ENCODE assay signal across 10 cellular contexts in genomic region chr14:77372304-77372841, GRCh38. TPM values are rescaled to one million over a fixed set of nuclear protein-coding genes. Genes with fewer than 3 reads are reported as not detected.
DNase-seq lines count a peak whose midpoint lies in the region; ATAC-seq, FAIRE-seq and TF ChIP-seq lines count a peak whose summit lies in the region.
"Had no signal": no experiment of that assay in that cellular context is flagged by ENCODE, and none has a peak within 500 bp of the region (broad histone marks: within the 10 kb centered on the region; RNA-seq: fewer than 3 reads in every experiment).

No MANE protein-coding gene starts in this region.

- H3K9ac ChIP-seq in OCI-LY3 (ENCODE audit: low read length): peak overlapping the region; percentile 52

- WGBS in mesodermal cell (ENCODE audit: insufficient coverage in 2 of 2), 2 experiments: 73 to 85% methylated on average over 2 to 4 of the region's 4 CpGs
- WGBS in esophagus squamous epithelium, 2 donors: 46 to 62% methylated on average over 4 of the region's 4 CpGs

- H3K79me2 ChIP-seq in OCI-LY3 (ENCODE audit: low read length): peaks cover 71% of the 10 kb centered on the region

- intact Hi-C loops in activated naive CD4-positive, alpha-beta T cell treated with anti-CD3 and anti-CD28 coated beads for 36 hours (cut with micrococcal nuclease): loop anchor here (1.0 kb wide), 1 partner anchor 51 kb away; the partner anchor contains the start of gene GSTZ1
- intact Hi-C loops in esophagus squamous epithelium (cut with DNase I): no loop called here

- no peaks in the 10 kb centered on the region for H4K20me1 ChIP-seq in OCI-LY3 (ENCODE audit: insufficient read depth, low read length)

- CTCF ChIA-PET in activated naive CD4-positive, alpha-beta T cell treated with anti-CD3 and anti-CD28 coated beads for 36 hours (lab: Charles Lee): no interaction called here

- peaks cover 48% of the 10 kb centered on the region for H3K4me1 Mint-ChIP-seq in activated naive CD4-positive, alpha-beta T cell treated with anti-CD3 and anti-CD28 coated beads for 36 hours (ENCODE audit: low read depth)

- H3K4me3 ChIP-seq in OCI-LY3 (ENCODE audit: low read length) (peak overlapping the region; percentile 73), mesodermal cell (ENCODE audit: extremely low read depth, insufficient read depth, low read length, poor library complexity, severe bottlenecking) (no peak overlapping the region), esophagus squamous epithelium (no peak overlapping the region)

- peaks cover 2% of the 10 kb centered on the region for H3K9me3 Mint-ChIP-seq in activated naive CD4-positive, alpha-beta T cell treated with anti-CD3 and anti-CD28 coated beads for 36 hours
- H3K9me3 Mint-ChIP-seq: central memory CD8-positive, alpha-beta T cell had no signal

- H3K4me1 ChIP-seq in OCI-LY3 (ENCODE audit: low read length): peaks cover 43% of the 10 kb centered on the region
- H3K4me1 ChIP-seq in mesodermal cell (ENCODE audit: control insufficient read depth, insufficient read depth, low read length, poor library complexity, severe bottlenecking): peaks cover 1% of the 10 kb centered on the region
- peaks cover 7 to 19% (median 8%) of the 10 kb centered on the region in 3 donors for H3K4me1 ChIP-seq in esophagus squamous epithelium

- H3K27me3 Mint-ChIP-seq in activated naive CD4-positive, alpha-beta T cell treated with anti-CD3 and anti-CD28 coated beads for 36 hours (ENCODE audit: low read depth): no peaks in the 10 kb centered on the region
- H3K27me3 Mint-ChIP-seq: central memory CD8-positive, alpha-beta T cell had no signal

- no peak for TF ChIP-seq CTCF in OCI-LY3 (IDR thresholded peaks at IDR 0.05; ENCODE audit: low read depth, low read length)
- no peak for TF ChIP-seq CTCF in esophagus squamous epithelium (IDR thresholded peaks at IDR 0.05)

- H3K4me2 ChIP-seq in OCI-LY3 (ENCODE audit: low read length): peak overlapping the region; percentile 100

- DNase-seq in GM12891 (ENCODE audit: insufficient read length, low spot score): no peak
- DNase-seq in AG20443 (ENCODE audit: low spot score): no peak
- DNase-seq in activated naive CD4-positive, alpha-beta T cell treated with anti-CD3 and anti-CD28 coated beads for 36 hours: no peak
- DNase-seq in esophagus squamous epithelium (lab: John Stamatoyannopoulos, UW): no peak
- DNase-seq in NCI-H1048 (lab: John Stamatoyannopoulos, UW): no peak
- DNase-seq: stimulated activated CD4-positive, alpha-beta T cell treated with anti-CD3 and anti-CD28 coated beads, Interleukin-2, amount 100 ng/mL, for 48 hours had no signal

- H3K36me3 ChIP-seq in OCI-LY3 (replicated peaks; ENCODE audit: low read depth, low read length) (peaks cover 11% of the 10 kb centered on the region), mesodermal cell (ENCODE audit: control insufficient read depth, insufficient read depth, low read length) (no peaks in the 10 kb centered on the region), esophagus squamous epithelium (no peaks in the 10 kb centered on the region)

- no peak overlapping the region for H2AFZ ChIP-seq in OCI-LY3 (ENCODE audit: low read depth, low read length)

- H3K4me3 Mint-ChIP-seq in activated naive CD4-positive, alpha-beta T cell treated with anti-CD3 and anti-CD28 coated beads for 36 hours: no peak overlapping the region
- H3K4me3 Mint-ChIP-seq: central memory CD8-positive, alpha-beta T cell had no signal

- TF ChIP-seq POLR2A in GM12891 (IDR thresholded peaks at IDR 0.05; ENCODE audit: low read depth, low read length) (0 out of 2 replicates have a peak, but pooled peaks have one; percentile 33), esophagus squamous epithelium (IDR thresholded peaks at IDR 0.05) (no peak)

- no peak overlapping the region for H3K27ac Mint-ChIP-seq in activated naive CD4-positive, alpha-beta T cell treated with anti-CD3 and anti-CD28 coated beads for 36 hours

- peak; percentile 39 for ATAC-seq in GM21723 (IDR thresholded peaks at IDR 0.05; ENCODE audit: unreplicated experiment)

- H3K9me3 ChIP-seq in OCI-LY3 (ENCODE audit: insufficient read depth, low read length): no peaks in the 10 kb centered on the region
- no peaks in the 10 kb centered on the region for H3K9me3 ChIP-seq in mesodermal cell (ENCODE audit: control insufficient read depth, low read length)
- no peaks in the 10 kb centered on the region for H3K9me3 ChIP-seq in esophagus squamous epithelium

- H3K36me3 Mint-ChIP-seq in activated naive CD4-positive, alpha-beta T cell treated with anti-CD3 and anti-CD28 coated beads for 36 hours (ENCODE audit: low read depth): peaks cover 11% of the 10 kb centered on the region

- peak; percentile 87 for FAIRE-seq in GM12891 (lab: Jason Lieb, UNC)

- H3K27ac ChIP-seq in OCI-LY3 (ENCODE audit: low read length): peak overlapping the region; percentile 93
- H3K27ac ChIP-seq in mesodermal cell (ENCODE audit: low read depth, low read length, severe bottlenecking): peak overlapping the region; percentile 62
- no peak overlapping the region for H3K27ac ChIP-seq in esophagus squamous epithelium

- H3K27me3 ChIP-seq in OCI-LY3 (ENCODE audit: low read depth, low read length) (no peaks in the 10 kb centered on the region), esophagus squamous epithelium (no peaks in the 10 kb centered on the region)

TF ChIP-seq in GM12891, 5 proteins besides CTCF, POLR2A, EP300 and RAD21:
- TF ChIP-seq TAF1 (IDR thresholded peaks at IDR 0.05; ENCODE audit: low read depth, low read length) (no peak), POU2F2 (IDR thresholded peaks at IDR 0.05; ENCODE audit: low read depth, low read length) (peak; percentile 84)

RNA-seq across cellular contexts. Expression of gene TMED8, which starts 4.5 kb away (rescaled TPM):
- polyA plus RNA-seq in GM12891 (2012; ENCODE audit: low read depth, missing spikeins): 11.2 TPM
- polyA plus RNA-seq in mesodermal cell (2013, experiment 1 of 2): 10.1 TPM
- polyA plus RNA-seq in mesodermal cell (2013, experiment 2 of 2): 10.8 TPM
- total RNA-seq in activated naive CD4-positive, alpha-beta T cell treated with anti-CD3 and anti-CD28 coated beads for 36 hours: 10 to 100 TPM; 21.5 to 21.7 TPM
- 1 to 10 TPM; 4.4 to 9.3 (median 8.0) TPM for total RNA-seq in esophagus squamous epithelium

RNA-seq across cellular contexts. Expression of gene SAMD15, which starts 4.8 kb away (rescaled TPM):
- polyA plus RNA-seq in GM12891 (2012; ENCODE audit: low read depth, missing spikeins): 0.37 TPM
- polyA plus RNA-seq in mesodermal cell (2013, experiment 1 of 2): 0.77 TPM
- polyA plus RNA-seq in mesodermal cell (2013, experiment 2 of 2): 1.1 TPM
- total RNA-seq in activated naive CD4-positive, alpha-beta T cell treated with anti-CD3 and anti-CD28 coated beads for 36 hours: under 1 TPM in 1 of 2 experiments, not detected in 1; 0.10 TPM
- under 1 TPM; 0.12 to 0.48 (median 0.40) TPM for total RNA-seq in esophagus squamous epithelium

RNA-seq across cellular contexts. Expression of gene NOXRED1, which starts 51.0 kb away (rescaled TPM):
- polyA plus RNA-seq in GM12891 (2012; ENCODE audit: low read depth, missing spikeins): 0.10 TPM
- 0.18 TPM for polyA plus RNA-seq in mesodermal cell (2013, experiment 1 of 2)
- polyA plus RNA-seq in mesodermal cell (2013, experiment 2 of 2): 0.46 TPM
- total RNA-seq in activated naive CD4-positive, alpha-beta T cell treated with anti-CD3 and anti-CD28 coated beads for 36 hours: under 1 TPM; 0.30 to 0.38 TPM
- total RNA-seq in esophagus squamous epithelium: not detected

RNA-seq across cellular contexts. Expression of gene GSTZ1, which starts 51.5 kb away (rescaled TPM):
- 26.9 TPM for polyA plus RNA-seq in GM12891 (2012; ENCODE audit: low read depth, missing spikeins)
- 27.4 TPM for polyA plus RNA-seq in mesodermal cell (2013, experiment 1 of 2)
- 27.5 TPM for polyA plus RNA-seq in mesodermal cell (2013, experiment 2 of 2)
- total RNA-seq in activated naive CD4-positive, alpha-beta T cell treated with anti-CD3 and anti-CD28 coated beads for 36 hours: 10 to 100 TPM; 26.9 TPM
- 10 to 100 TPM; 22.0 to 44.4 (median 28.1) TPM for total RNA-seq in esophagus squamous epithelium

RNA-seq across cellular contexts. Expression of gene POMT2, which starts 51.7 kb away (rescaled TPM):
- 3.1 TPM for polyA plus RNA-seq in GM12891 (2012; ENCODE audit: low read depth, missing spikeins)
- 31.0 TPM for polyA plus RNA-seq in mesodermal cell (2013, experiment 1 of 2)
- polyA plus RNA-seq in mesodermal cell (2013, experiment 2 of 2): 27.6 TPM
- 10 to 100 TPM; 11.3 to 14.5 TPM for total RNA-seq in activated naive CD4-positive, alpha-beta T cell treated with anti-CD3 and anti-CD28 coated beads for 36 hours
- total RNA-seq in esophagus squamous epithelium: 10 to 100 TPM in 1 of 4 donors, 1 to 10 TPM in 3; 7.3 to 16.0 (median 8.4) TPM

Comparison
In these comparisons a context has a peak if more than half of its experiments do, and no peak if none do; other contexts are left out.
1. H3K27ac ChIP-seq: peak in OCI-LY3 (single experiment) and mesodermal cell (single experiment); none in esophagus squamous epithelium (0 of 4).